ENCODE assay signal across 8 cellular contexts in genomic region chr1:156121005-156121404, GRCh38. TPM values are rescaled to one million over a fixed set of nuclear protein-coding genes. Genes with fewer than 3 reads are reported as not detected.
A peak's percentile ranks its signal among the peaks of the same experiment; 100 is the strongest.
DNase-seq lines count a peak whose midpoint lies in the region; ATAC-seq and TF ChIP-seq lines count a peak whose summit lies in the region.
"Not testable (repeated sequence)": the region's sequence is repeated elsewhere in the genome, so short reads cannot be mapped to it uniquely, and the experiment has no call there.
"Had no signal": no experiment of that assay in that cellular context is flagged by ENCODE, and none has a peak within 500 bp of the region (broad histone marks: within the 10 kb centered on the region; RNA-seq: fewer than 3 reads in every experiment).

No MANE protein-coding gene starts in this region.

- not testable (repeated sequence) for H2BK12ac ChIP-seq in trophoblast cell (ENCODE audit: low read length)

- H3K4me2 ChIP-seq in trophoblast cell (ENCODE audit: low read length) = not testable (repeated sequence)

- H2BK120ac ChIP-seq in trophoblast cell (ENCODE audit: insufficient read depth, low read length, poor library complexity) = not testable (repeated sequence)

- not testable (repeated sequence) for H2AK5ac ChIP-seq in trophoblast cell (ENCODE audit: low read length)

- H3K27ac ChIP-seq in RWPE2 (ENCODE audit: poor library complexity, severe bottlenecking) (peak overlapping the region; percentile 99), breast epithelium (peak overlapping the region; percentile 94 to 98), liver (ENCODE audit: low read depth in 1 of 2, low read length in 2 of 2) (peak overlapping the region; percentile 0 to 91), trophoblast cell (ENCODE audit: low read depth, low read length) (peak overlapping the region; percentile 82), testis (peak overlapping the region; percentile 96 to 98)

- H3K14ac ChIP-seq in trophoblast cell (ENCODE audit: low read length) = peak overlapping the region; percentile 46

- not testable (repeated sequence) for TF ChIP-seq RAD21 in liver (IDR thresholded peaks at IDR 0.05)

- not testable (repeated sequence) for H3K4me3 ChIP-seq in RWPE2 (ENCODE audit: severe bottlenecking); liver (ENCODE audit: low read depth in 1 of 3, low read length in 3 of 3); trophoblast cell (ENCODE audit: low read depth, low read length); testis
- H3K4me3 ChIP-seq in breast epithelium = peak overlapping the region; percentile 46 to 98 (median 57)
- H3K4me3 ChIP-seq in fibroblast of mammary gland (ENCODE audit: control insufficient read depth, low read depth, low read length) = peak overlapping the region; percentile 99

- not testable (repeated sequence) for H3K27me3 ChIP-seq in RWPE2 (ENCODE audit: insufficient read depth, poor library complexity, severe bottlenecking); breast epithelium; liver (ENCODE audit: control insufficient read depth in 4 of 4, insufficient read depth in 4 of 4, low read length in 3 of 4); trophoblast cell (ENCODE audit: insufficient read depth, low read length); testis

- peaks cover 68% of the 10 kb centered on the region for H3K4me1 ChIP-seq in RWPE2 (ENCODE audit: insufficient read depth, poor library complexity, severe bottlenecking)
- peaks cover 25 to 62% of the 10 kb centered on the region in 2 donors for H3K4me1 ChIP-seq in breast epithelium
- H3K4me1 ChIP-seq in liver (ENCODE audit: control insufficient read depth in 4 of 4, insufficient read depth in 4 of 4, low read length in 3 of 4) = peaks cover 16 to 76% (median 51%) of the 10 kb centered on the region in 4 donors
- H3K4me1 ChIP-seq in trophoblast cell (ENCODE audit: control insufficient read depth in 1 of 2, insufficient read depth in 2 of 2, low read length in 2 of 2) = peaks cover 60 to 69% of the 10 kb centered on the region in 2 experiments
- peaks cover 98% of the 10 kb centered on the region for H3K4me1 ChIP-seq in testis

- H4K12ac ChIP-seq in trophoblast cell (ENCODE audit: low read depth, low read length) = not testable (repeated sequence)

- H2BK5ac ChIP-seq in trophoblast cell (ENCODE audit: low read depth, low read length, poor library complexity) = peak overlapping the region; percentile 61

- not testable (repeated sequence) for H2AFZ ChIP-seq in trophoblast cell (ENCODE audit: insufficient read depth, low read length, poor library complexity)

- peaks cover 45% of the 10 kb centered on the region for H3K79me2 ChIP-seq in trophoblast cell (ENCODE audit: control insufficient read depth, insufficient read depth, low read length, poor library complexity)

- peak overlapping the region; percentile 33 for H4K91ac ChIP-seq in trophoblast cell (ENCODE audit: low read depth, low read length)

- 71% methylated on average over 4 of the region's 4 CpGs for WGBS in liver
- WGBS in trophoblast cell (ENCODE audit: extremely low coverage, insufficient coverage, insufficient read length) = no CpG with 5 or more reads among the region's 4 CpGs
- 35 to 36% methylated on average over 4 of the region's 4 CpGs for WGBS in testis, 2 donors

- DNase-seq in EH (ENCODE audit: low read depth) = peak; percentile 50
- DNase-seq in RWPE2 (ENCODE audit: low spot score); breast epithelium (ENCODE audit: low spot score in 2 of 2); fibroblast of mammary gland (ENCODE audit: low read depth); trophoblast cell: not testable (repeated sequence)
- DNase-seq in testis = peak; percentile 64

- not testable (repeated sequence) for TF ChIP-seq POLR2A in breast epithelium (IDR thresholded peaks at IDR 0.05); testis (IDR thresholded peaks at IDR 0.05)

- intact Hi-C loops in breast epithelium (cut with DNase I; ENCODE audit: low total_unique reads); testis (cut with DNase I; ENCODE audit: low total_unique reads): not testable (repeated sequence)

- H3K18ac ChIP-seq in trophoblast cell (ENCODE audit: low read length) = peak overlapping the region; percentile 90

- H3K79me1 ChIP-seq in trophoblast cell (ENCODE audit: low read length) = peaks cover 56% of the 10 kb centered on the region

- not testable (repeated sequence) for ATAC-seq in RWPE2 (ENCODE audit: low read depth)

- H3K4ac ChIP-seq in trophoblast cell (ENCODE audit: low read depth, low read length) = peak overlapping the region; percentile 91

- H3K9me3 ChIP-seq in RWPE2 (ENCODE audit: severe bottlenecking); breast epithelium; liver (ENCODE audit: control insufficient read depth in 4 of 4, low read length in 3 of 4); trophoblast cell (ENCODE audit: insufficient read depth, low read depth, low read length); testis: not testable (repeated sequence)

- H3K23ac ChIP-seq in trophoblast cell (ENCODE audit: low read length) = not testable (repeated sequence)

- H3K9ac ChIP-seq in liver (ENCODE audit: low read depth in 1 of 2, low read length in 2 of 2); trophoblast cell (ENCODE audit: low read length): not testable (repeated sequence)

- TF ChIP-seq CTCF in RWPE2 (IDR thresholded peaks at IDR 0.05; ENCODE audit: poor library complexity, severe bottlenecking); breast epithelium (IDR thresholded peaks at IDR 0.05); fibroblast of mammary gland (conservative IDR thresholded peaks at IDR 0.05; ENCODE audit: control insufficient read depth, insufficient read depth, low read depth, low read length); liver (IDR thresholded peaks at IDR 0.05; ENCODE audit: low read depth, low read length, missing input control); testis (IDR thresholded peaks at IDR 0.05): not testable (repeated sequence)

- peaks cover 73% of the 10 kb centered on the region for H3K36me3 ChIP-seq in RWPE2 (ENCODE audit: low read depth)
- not testable (repeated sequence) for H3K36me3 ChIP-seq in breast epithelium; liver (ENCODE audit: control insufficient read depth in 4 of 4, insufficient read depth in 3 of 4, low read depth in 1 of 4, low read length in 3 of 4); testis (ENCODE audit: low read depth, missing control alignments)
- H3K36me3 ChIP-seq in trophoblast cell (ENCODE audit: control insufficient read depth in 1 of 2, insufficient read depth in 2 of 2, low read length in 2 of 2) = peaks cover 3 to 13% of the 10 kb centered on the region in 2 experiments

- H4K8ac ChIP-seq in trophoblast cell (ENCODE audit: low read depth, low read length) = peak overlapping the region; percentile 36

RNA-seq across cellular contexts. Expression of gene LMNA, which starts 6.5 kb away (rescaled TPM):
- 100 to 1,000 TPM; 292 to 367 (median 319) TPM for total RNA-seq in breast epithelium
- total RNA-seq in liver = 100 to 1,000 TPM in 1 of 2 donors, 10 to 100 TPM in 1; 89.4 to 160 TPM
- 100 to 1,000 TPM in 1 of 2 donors, 10 to 100 TPM in 1; 60.4 to 105 TPM for polyA plus RNA-seq in liver
- polyA plus RNA-seq in trophoblast cell (2013) = 414 and 457 TPM in 2 replicates
- total RNA-seq in testis = 100 to 1,000 TPM; 162 to 219 TPM
- polyA plus RNA-seq in testis (ENCODE audit: insufficient read depth, low read depth, low replicate concordance) = 189 TPM

RNA-seq across cellular contexts. Expression of gene SEMA4A, which starts 32.4 kb away (rescaled TPM):
- 10 to 100 TPM in 1 of 3 donors, 1 to 10 TPM in 2; 1.4 to 21.5 (median 9.2) TPM for total RNA-seq in breast epithelium
- 1 to 10 TPM; 2.3 to 3.5 TPM for total RNA-seq in liver
- 1 to 10 TPM; 1.1 to 1.2 TPM for polyA plus RNA-seq in liver
- 0.47 and 0.83 TPM in 2 replicates for polyA plus RNA-seq in trophoblast cell (2013)
- 1 to 10 TPM; 4.8 to 8.0 TPM for total RNA-seq in testis
- 7.7 TPM for polyA plus RNA-seq in testis (ENCODE audit: insufficient read depth, low read depth, low replicate concordance)

RNA-seq across cellular contexts. Expression of gene MEX3A, which starts 38.7 kb away (rescaled TPM):
- total RNA-seq in breast epithelium = 1 to 10 TPM in 2 of 3 donors, under 1 TPM in 1; 0.32 to 1.3 (median 1.3) TPM
- total RNA-seq in liver = 1 to 10 TPM; 1.3 TPM
- under 1 TPM; 0.52 to 0.56 TPM for polyA plus RNA-seq in liver
- 38.9 and 40.4 TPM in 2 replicates for polyA plus RNA-seq in trophoblast cell (2013)
- total RNA-seq in testis = 1 to 10 TPM; 2.4 to 3.0 TPM
- 0.87 TPM for polyA plus RNA-seq in testis (ENCODE audit: insufficient read depth, low read depth, low replicate concordance)
- total RNA-seq: mononuclear cell had no signal

Comparison
In these comparisons a context has a peak if more than half of its experiments do, and no peak if none do; other contexts are left out.
1. H3K27ac ChIP-seq: peak in every context shown above with its lines; median percentile 99 in RWPE2; 97 in testis; 96 in breast epithelium; 82 in trophoblast cell; 46 in liver.